ENCODE assay signal across 8 cellular contexts in genomic region chr18:23662309-23663263, GRCh38.
A peak's percentile ranks its signal among the peaks of the same experiment; 100 is the strongest.
DNase-seq lines count a peak whose midpoint lies in the region; ATAC-seq and TF ChIP-seq lines count a peak whose summit lies in the region.

TSS of gene ANKRD29 (minus strand) at chr18:23662911. CDS start at chr18:23662730, 181 bp downstream.

- no peak within 1 kb of the TSS for H3K27ac ChIP-seq in KMS-11

- ATAC-seq in HG02938 (IDR thresholded peaks at IDR 0.05; ENCODE audit: unreplicated experiment): no peak

- no peaks in the 10 kb centered on the region for H4K20me1 ChIP-seq in KMS-11 (ENCODE audit: insufficient read depth)

- no peaks in the 10 kb centered on the region for H3K36me3 ChIP-seq in GM06990 (ENCODE audit: control insufficient read depth, insufficient read depth, low read length)
- no peaks in the 10 kb centered on the region for H3K36me3 ChIP-seq in KMS-11 (ENCODE audit: insufficient read depth)

- H3K4me3 ChIP-seq in GM06990 (replicated peaks; ENCODE audit: low read depth, low read length) (peak within 1 kb of the TSS; percentile 49), KMS-11 (IDR thresholded peaks at IDR 0.05; ENCODE audit: insufficient read depth, low read depth, low read length) (no peak within 1 kb of the TSS)

- peak within 1 kb of the TSS; percentile 28; the same call in 1 of the 2 replicates for H3K9ac ChIP-seq in KMS-11

- DNase-seq in GM06990 (ENCODE audit: extremely low read depth, insufficient read length): peak; percentile 57
- peak; percentile 40 for DNase-seq in activated CD4-positive, alpha-beta T cell treated with anti-CD3 and anti-CD28 coated beads, Interleukin-2, amount 50 U/mL, for 1 hour
- peak; percentile 19 for DNase-seq in effector CD4-positive, alpha-beta T cell
- DNase-seq in medulla oblongata (ENCODE audit: extremely low spot score): peak; percentile 13
- DNase-seq in stimulated activated CD8-positive, alpha-beta memory T cell treated with anti-CD3 and anti-CD28 coated beads, Interleukin-15, amount 100 ng/mL, for 48 hours (ENCODE audit: low read depth in 2 of 2): peak; percentile 12 to 24
- DNase-seq in kidney glomerular epithelial cell (lab: John Stamatoyannopoulos, UW): no peak

- H3K27me3 ChIP-seq in GM06990 (replicated peaks; ENCODE audit: control insufficient read depth, insufficient read depth, low read length) (no peaks in the 10 kb centered on the region), KMS-11 (ENCODE audit: insufficient read depth, low read depth) (no peaks in the 10 kb centered on the region; the same call in 1 of the 2 replicates)

- TF ChIP-seq CTCF in GM06990 (IDR thresholded peaks at IDR 0.05; ENCODE audit: insufficient read depth, low read length, poor library complexity, severe bottlenecking): no peak
- TF ChIP-seq CTCF in KMS-11 (conservative IDR thresholded peaks at IDR 0.05; ENCODE audit: low read depth, low read length): no peak

- no peaks in the 10 kb centered on the region for H3K79me2 ChIP-seq in KMS-11 (ENCODE audit: insufficient read depth, low read depth)

- H3K4me1 ChIP-seq in KMS-11 (ENCODE audit: low read depth, poor library complexity, severe bottlenecking): peaks cover 14% of the 10 kb centered on the region

- peak within 1 kb of the TSS; percentile 98 for H3K4me2 ChIP-seq in KMS-11

- peak within 1 kb of the TSS; percentile 72; the same call in 1 of the 2 replicates for H2AFZ ChIP-seq in KMS-11 (ENCODE audit: low read depth)
